ENCODE assay signal across 8 cellular contexts in genomic region chr11:65181569-65182257, GRCh38. TPM values are rescaled to one million over a fixed set of nuclear protein-coding genes. Genes with fewer than 3 reads are reported as not detected.
DNase-seq lines count a peak whose midpoint lies in the region; ATAC-seq and TF ChIP-seq lines count a peak whose summit lies in the region.

TSS of gene CAPN1 (plus strand) at chr11:65181928. CDS start at chr11:65182702, 774 bp downstream.

- H3K9me3 ChIP-seq in Panc1 (ENCODE audit: control insufficient read depth, insufficient read depth, low read depth, low read length): no peaks in the 10 kb centered on the region
- no peaks in the 10 kb centered on the region for H3K9me3 ChIP-seq in esophagus (ENCODE audit: control insufficient read depth in 2 of 2, insufficient read depth in 1 of 2, low read depth in 1 of 2, low read length in 1 of 2)
- H3K9me3 ChIP-seq in muscle layer of duodenum (ENCODE audit: control insufficient read depth in 1 of 2, low read length in 2 of 2): no peaks in the 10 kb centered on the region

- BruUV-seq in Panc1 (replicated peaks; lab: Mats Ljungman, UMichigan): no TSS peak

- H3K36me3 ChIP-seq in Panc1 (ENCODE audit: control insufficient read depth, insufficient read depth, low read length) (peaks cover 7% of the 10 kb centered on the region; the same call in 1 of the 2 replicates), esophagus (ENCODE audit: control insufficient read depth in 2 of 2, insufficient read depth in 2 of 2, low read length in 1 of 2) (peaks cover 8 to 21% of the 10 kb centered on the region in 2 donors), muscle layer of duodenum (ENCODE audit: control insufficient read depth in 1 of 2, insufficient read depth in 2 of 2, low read length in 2 of 2) (peaks cover 12 to 18% of the 10 kb centered on the region in 2 donors)

- 0% methylated on average over 32 to 42 of the region's 43 CpGs for WGBS in esophagus, 2 donors

- peaks cover 16% of the 10 kb centered on the region for H3K4me1 ChIP-seq in Panc1 (ENCODE audit: control insufficient read depth, insufficient read depth, low read length)
- peaks cover 7 to 14% of the 10 kb centered on the region in 2 donors for H3K4me1 ChIP-seq in esophagus (ENCODE audit: control insufficient read depth in 2 of 2, insufficient read depth in 2 of 2, low read length in 1 of 2)
- peaks cover 4 to 29% of the 10 kb centered on the region in 2 donors for H3K4me1 ChIP-seq in muscle layer of duodenum (ENCODE audit: control insufficient read depth in 1 of 2, insufficient read depth in 2 of 2, low read length in 2 of 2)

- H3K27ac ChIP-seq in Panc1 (ENCODE audit: low read length): peak within 1 kb of the TSS; percentile 93
- peak within 1 kb of the TSS; percentile 99 for H3K27ac ChIP-seq in esophagus (ENCODE audit: low read depth in 2 of 2, low read length in 1 of 2)
- H3K27ac ChIP-seq in muscle layer of duodenum (ENCODE audit: low read length): peak within 1 kb of the TSS; percentile 86

- H3K4me3 ChIP-seq in Panc1 (ENCODE audit: low read depth in 2 of 2, low read length in 2 of 2) (peak within 1 kb of the TSS; percentile 79 to 95), esophagus (ENCODE audit: low read depth in 1 of 2, low read length in 2 of 2) (peak within 1 kb of the TSS; percentile 76 to 88), muscle layer of duodenum (ENCODE audit: low read depth in 1 of 2, low read length in 2 of 2) (peak within 1 kb of the TSS; percentile 87 to 91)

- DNase-seq in AG09319 (ENCODE audit: extremely low read depth, low read depth) (peak; percentile 75), GM19238 (ENCODE audit: insufficient read length, low spot score) (peak; percentile 77), HS-5 (ENCODE audit: low read depth) (peak; percentile 67), Panc1 (ENCODE audit: low read depth, low spot score) (no peak)
- peak; percentile 67 for DNase-seq in activated T-cell treated with anti-CD3 and anti-CD28 coated beads, Interleukin-2, amount 50 U/mL, for 1 hour
- peak; percentile 63 for DNase-seq in stimulated activated CD8-positive, alpha-beta memory T cell treated with anti-CD3 and anti-CD28 coated beads, Interleukin-7, amount 100 ng/mL, for 24 hours (ENCODE audit: low read depth)

- intact Hi-C loops in Panc1 (cut with micrococcal nuclease; ENCODE audit: unreplicated experiment): loop anchor here (10.0 kb wide), 1 partner anchor 47 kb away; the partner anchor contains the start of gene SYVN1

- no peaks in the 10 kb centered on the region for H3K27me3 ChIP-seq in Panc1 (ENCODE audit: control insufficient read depth, insufficient read depth, low read length)
- H3K27me3 ChIP-seq in esophagus (ENCODE audit: control insufficient read depth in 1 of 2, insufficient read depth in 2 of 2, low read length in 2 of 2): no peaks in the 10 kb centered on the region
- H3K27me3 ChIP-seq in muscle layer of duodenum (ENCODE audit: low read depth, low read length): no peaks in the 10 kb centered on the region

- in situ Hi-C loops in Panc1 (cut with HindIII; ENCODE audit: low pct_unique_long_range_greater_than_20kb, low sequenced_read_pairs): no loop called here

- peak; percentile 81 for ATAC-seq in Panc1

- TF ChIP-seq CTCF in AG09319 (IDR thresholded peaks at IDR 0.05; ENCODE audit: low read depth, low read length) (no peak), Panc1 (IDR thresholded peaks at IDR 0.05) (no peak)

- POLR2A ChIA-PET in Panc1 (lab: Charles Lee): no interaction called here

- CTCF ChIA-PET in Panc1 (lab: Charles Lee): interaction anchor here (0.5 to 0.6 kb wide), 2 partner anchors 17 to 87 kb away, joined by 4 to 7 read pairs; no protein-coding TSS in a partner anchor

RNA-seq across cellular contexts. Expression of gene CAPN1, which starts in this region (rescaled TPM):
- total RNA-seq in Panc1 (2021; ENCODE audit: unreplicated experiment): 256 TPM
- polyA plus RNA-seq in Panc1 (2012; ENCODE audit: insufficient read length): 263 TPM
- 100 to 1,000 TPM; 323 to 450 TPM for polyA plus RNA-seq in esophagus
